ENCODE assay signal across 11 cellular contexts in the genomic region with DNA sequence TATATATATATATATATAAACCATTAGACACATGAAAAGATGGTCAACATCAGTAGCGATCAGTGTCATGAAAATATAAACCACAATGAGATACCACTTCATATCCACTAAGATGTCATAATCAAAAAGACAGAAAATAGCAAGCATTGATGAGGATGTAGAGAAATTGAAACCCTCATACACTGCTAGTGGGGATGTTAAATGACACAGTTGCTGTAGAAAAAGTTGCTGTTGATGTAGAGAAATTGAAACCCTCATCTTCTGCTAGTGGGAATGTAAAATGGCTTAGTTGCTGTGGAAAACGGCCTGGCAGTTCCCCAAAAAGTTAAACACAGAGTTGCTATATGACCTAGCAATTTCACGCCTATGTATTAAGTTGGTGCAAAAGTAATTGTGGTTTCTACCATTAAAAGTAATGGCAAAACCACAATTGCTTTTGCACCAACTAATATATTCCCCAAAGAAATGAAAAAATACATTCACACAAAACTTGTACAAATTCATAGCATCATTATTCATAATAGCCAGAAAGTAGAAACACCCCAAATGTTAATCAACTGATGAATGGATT.
"Had no signal": no experiment of that assay in that cellular context is flagged by ENCODE, and none has a peak within 500 bp of the region (broad histone marks: within the 10 kb centered on the region; RNA-seq: fewer than 3 reads in every experiment).

No MANE protein-coding gene starts in this region.

- H3K9ac ChIP-seq: GM23248 had no signal

- H3K4me2 ChIP-seq: GM23338 had no signal

- FAIRE-seq: H1, H54 had no signal

- H3K4me1 ChIP-seq: HAP-1 had no signal

- ATAC-seq: GM23338, HCT116 had no signal

- DNase-seq: GM23248, GOT3, H7, H9, HCEC 1CT, HFFc6 had no signal

- H3K27ac ChIP-seq: GM23248 had no signal

- H3K36me3 ChIP-seq: HAP-1 had no signal

- H2AFZ ChIP-seq: GM23248, GM23338 had no signal

- H3K9me3 ChIP-seq: HAP-1 had no signal

- H3K4me3 ChIP-seq: GM23248, GM23338, HAP-1 had no signal
